Comparison of ENCODE assay signal across 1 cellular context in the genomic region with DNA sequence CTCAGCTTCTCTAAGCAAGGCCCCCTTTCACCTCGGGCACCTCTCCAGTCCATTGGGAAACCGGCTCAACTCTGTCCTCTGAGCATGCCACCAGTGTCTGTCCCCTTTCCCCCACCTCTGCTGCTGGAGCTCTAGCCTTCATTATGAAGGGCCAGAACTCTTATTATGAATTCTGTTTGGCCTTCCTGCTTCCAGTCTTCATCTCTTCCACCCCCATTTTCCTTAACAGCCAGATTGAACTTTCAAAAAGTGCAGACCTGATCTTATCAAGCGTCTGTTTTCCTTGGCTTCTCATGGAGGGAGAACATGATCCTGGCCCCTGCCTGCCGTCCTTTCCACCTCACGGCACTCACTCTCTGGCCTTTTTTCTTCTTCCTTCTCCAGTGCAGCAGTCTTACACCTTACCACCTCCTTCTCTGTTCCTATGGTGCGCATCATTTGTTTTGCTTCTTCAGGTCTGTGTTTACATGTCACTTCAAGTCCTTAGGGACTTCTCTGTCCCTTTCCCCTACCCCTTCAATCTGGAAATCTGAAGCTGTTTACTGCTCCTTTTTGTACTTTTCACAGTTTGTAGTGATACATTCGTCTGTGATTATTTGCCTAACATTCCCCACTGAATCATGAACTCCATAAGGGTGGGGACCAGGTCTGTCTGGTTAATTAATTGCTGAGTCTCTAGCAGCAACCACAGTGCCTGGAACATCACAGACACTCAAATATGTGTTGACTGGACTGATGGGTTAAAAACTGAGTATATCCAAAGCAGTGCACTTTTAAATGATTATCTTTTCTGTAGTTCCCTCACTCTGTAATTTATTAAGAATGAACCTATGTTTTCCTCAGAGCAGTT.
TF ChIP-seq lines count a peak whose summit lies in the region.

No MANE protein-coding gene starts in this region.

TF ChIP-seq in GM23338, 12 proteins besides CTCF, POLR2A, EP300 and RAD21 (continued from another document):
- TF ChIP-seq REST (IDR thresholded peaks at IDR 0.05; ENCODE audit: unreplicated experiment) (no peak), ZNF331 (CRISPR knock-in tag; IDR thresholded peaks at IDR 0.05; ENCODE audit: low read depth) (no peak), EZH2 (IDR thresholded peaks at IDR 0.05; ENCODE audit: low read depth, unreplicated experiment) (no peak), STAT1 (IDR thresholded peaks at IDR 0.05; ENCODE audit: unreplicated experiment) (no peak)
- TF ChIP-seq, protein P1, sequence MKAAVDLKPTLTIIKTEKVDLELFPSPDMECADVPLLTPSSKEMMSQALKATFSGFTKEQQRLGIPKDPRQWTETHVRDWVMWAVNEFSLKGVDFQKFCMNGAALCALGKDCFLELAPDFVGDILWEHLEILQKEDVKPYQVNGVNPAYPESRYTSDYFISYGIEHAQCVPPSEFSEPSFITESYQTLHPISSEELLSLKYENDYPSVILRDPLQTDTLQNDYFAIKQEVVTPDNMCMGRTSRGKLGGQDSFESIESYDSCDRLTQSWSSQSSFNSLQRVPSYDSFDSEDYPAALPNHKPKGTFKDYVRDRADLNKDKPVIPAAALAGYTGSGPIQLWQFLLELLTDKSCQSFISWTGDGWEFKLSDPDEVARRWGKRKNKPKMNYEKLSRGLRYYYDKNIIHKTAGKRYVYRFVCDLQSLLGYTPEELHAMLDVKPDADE (IDR thresholded peaks at IDR 0.05): no peak
